ENCODE assay signal across 11 cellular contexts in genomic region chrX:100931218-100931924, GRCh38. TPM values are rescaled to one million over a fixed set of nuclear protein-coding genes. Genes with fewer than 3 reads are reported as not detected.
DNase-seq lines count a peak whose midpoint lies in the region; ATAC-seq lines count a peak whose summit lies in the region.
"Had no signal": no experiment of that assay in that cellular context is flagged by ENCODE, and none has a peak within 500 bp of the region (broad histone marks: within the 10 kb centered on the region; RNA-seq: fewer than 3 reads in every experiment).

No MANE protein-coding gene starts in this region.

- peaks cover 35% of the 10 kb centered on the region for H3K4me1 Mint-ChIP-seq in activated CD4-positive, alpha-beta T cell treated with anti-CD3 and anti-CD28 coated beads for 36 hours
- peaks cover 29 to 36% (median 30%) of the 10 kb centered on the region in 3 donors for H3K4me1 Mint-ChIP-seq in naive B cell

- peaks cover 5% of the 10 kb centered on the region for H3K9me3 Mint-ChIP-seq in activated CD4-positive, alpha-beta T cell treated with anti-CD3 and anti-CD28 coated beads for 36 hours (ENCODE audit: low read depth)
- H3K9me3 Mint-ChIP-seq in naive B cell, result peaks cover 4 to 20% (median 10%) of the 10 kb centered on the region in 7 donors

- no peaks in the 10 kb centered on the region for H3K27me3 Mint-ChIP-seq in activated CD4-positive, alpha-beta T cell treated with anti-CD3 and anti-CD28 coated beads for 36 hours
- H3K27me3 Mint-ChIP-seq in naive B cell, result no peaks in the 10 kb centered on the region

- peaks cover 4% of the 10 kb centered on the region for H3K36me3 Mint-ChIP-seq in activated CD4-positive, alpha-beta T cell treated with anti-CD3 and anti-CD28 coated beads for 36 hours (ENCODE audit: low read depth)
- H3K36me3 Mint-ChIP-seq in naive B cell, result peaks cover 0 to 15% of the 10 kb centered on the region in 2 donors

- peak; percentile 85 for ATAC-seq in activated CD4-positive, alpha-beta T cell treated with anti-CD3 and anti-CD28 coated beads for 36 hours
- ATAC-seq in GM21786 (IDR thresholded peaks at IDR 0.05; ENCODE audit: unreplicated experiment), result peak; percentile 59
- ATAC-seq in HG03520 (IDR thresholded peaks at IDR 0.05; ENCODE audit: unreplicated experiment), result peak; percentile 68
- ATAC-seq in naive B cell (ENCODE audit: low read depth in 2 of 2), result peak; percentile 42 to 48

- H3K4me3 Mint-ChIP-seq in activated CD4-positive, alpha-beta T cell treated with anti-CD3 and anti-CD28 coated beads for 36 hours, result no peak overlapping the region
- peak overlapping the region; percentile 42 to 78 (median 66) for H3K4me3 Mint-ChIP-seq in naive B cell

- peak; percentile 45 for DNase-seq in activated CD4-positive, alpha-beta T cell treated with anti-CD3 and anti-CD28 coated beads for 36 hours
- DNase-seq in activated CD4-positive, alpha-beta T cell treated with anti-CD3 and anti-CD28 coated beads, Interleukin-2, amount 50 U/mL, for 1 hour, result no peak
- DNase-seq in naive B cell (peak; percentile 14), COLO668 (lab: John Stamatoyannopoulos, UW; ENCODE audit: unreplicated experiment) (no peak), amniotic stem cell (lab: John Stamatoyannopoulos, UW) (no peak), HPDE6-E6E7 (ENCODE audit: extremely low spot score) (no peak)
- DNase-seq: small intestine had no signal

- CTCF ChIA-PET in activated CD4-positive, alpha-beta T cell treated with anti-CD3 and anti-CD28 coated beads for 36 hours (lab: Charles Lee), result interaction anchor here (0.7 kb wide), 1 partner anchor 60 kb away, joined by 3 read pairs; no protein-coding TSS in a partner anchor

- POLR2A ChIA-PET in activated CD4-positive, alpha-beta T cell treated with anti-CD3 and anti-CD28 coated beads for 36 hours (lab: Charles Lee), result no interaction called here

- intact Hi-C loops in activated CD4-positive, alpha-beta T cell treated with anti-CD3 and anti-CD28 coated beads for 36 hours (cut with DNase I, micrococcal nuclease), result loop anchor here (1.0 to 2.0 kb wide), 5 partner anchors 63 to 167 kb away; partner anchors contain the start of genes CENPI (in 1 of the 2) and CSTF2 (in 1 of the 2)

- H3K27ac Mint-ChIP-seq in activated CD4-positive, alpha-beta T cell treated with anti-CD3 and anti-CD28 coated beads for 36 hours, result peak overlapping the region; percentile 88
- peak overlapping the region; percentile 27 to 95 (median 84) for H3K27ac Mint-ChIP-seq in naive B cell

RNA-seq across cellular contexts. Expression of gene XKRX, which starts 2.7 kb away (rescaled TPM):
- 1 to 10 TPM in 1 of 2 experiments, under 1 TPM in 1; 0.78 to 1.0 TPM for total RNA-seq in activated CD4-positive, alpha-beta T cell treated with anti-CD3 and anti-CD28 coated beads for 36 hours
- polyA plus RNA-seq in naive B cell (ENCODE audit: low read depth in 6 of 6), result 1 to 10 TPM; 1.5 to 2.8 (median 2.3) TPM
- polyA plus RNA-seq: liver had no signal

RNA-seq across cellular contexts. Expression of gene ARL13A, which starts 38.1 kb away (rescaled TPM):
- total RNA-seq in activated CD4-positive, alpha-beta T cell treated with anti-CD3 and anti-CD28 coated beads for 36 hours, result not detected
- polyA plus RNA-seq in naive B cell (ENCODE audit: low read depth in 6 of 6), result not detected
- total RNA-seq: esophagus muscularis mucosa, liver had no signal
- polyA plus RNA-seq: liver, small intestine had no signal

RNA-seq across cellular contexts. Expression of gene NOX1, which starts 57.2 kb away (rescaled TPM):
- not detected for total RNA-seq in activated CD4-positive, alpha-beta T cell treated with anti-CD3 and anti-CD28 coated beads for 36 hours
- not detected for polyA plus RNA-seq in naive B cell (ENCODE audit: low read depth in 6 of 6)
- total RNA-seq: esophagus muscularis mucosa, liver had no signal
- polyA plus RNA-seq: small intestine had no signal

Comparison
In these comparisons a context has a peak if more than half of its experiments do, and no peak if none do; other contexts are left out.
1. DNase-seq: peak in activated CD4-positive, alpha-beta T cell treated with anti-CD3 and anti-CD28 coated beads for 36 hours (single experiment) and naive B cell (single experiment); none in activated CD4-positive, alpha-beta T cell treated with anti-CD3 and anti-CD28 coated beads, Interleukin-2, amount 50 U/mL, for 1 hour (single experiment), COLO668 (single experiment), amniotic stem cell (single experiment) and HPDE6-E6E7 (single experiment).
2. Peak in every context shown above with its lines, with median percentiles within 50 percentile points of each other: ATAC-seq.